In genomic region chr6:134738486-134738885, GRCh38 we compare ENCODE assay signal across 30 cellular contexts.
"Had no signal": no experiment of that assay in that cellular context is flagged by ENCODE, and none has a peak within 500 bp of the region (broad histone marks: within the 10 kb centered on the region; RNA-seq: fewer than 3 reads in every experiment).

No MANE protein-coding gene starts in this region.

- H3K27ac Mint-ChIP-seq: activated CD4-positive, alpha-beta memory T cell treated with anti-CD3 and anti-CD28 coated beads for 36 hours; activated CD4-positive, alpha-beta T cell treated with anti-CD3 and anti-CD28 coated beads for 36 hours; activated CD4-positive, alpha-beta T cell treated with anti-CD3 and anti-CD28 coated beads, Interleukin-2, amount 10 ng/mL, durations not matched to agents 24 days and 14 days; activated CD8-positive, alpha-beta memory T cell treated with anti-CD3 and anti-CD28 coated beads, Interleukin-2, amount 10 ng/mL, durations not matched to agents 7 days and 5 days; activated CD8-positive, alpha-beta T cell treated with anti-CD3 and anti-CD28 coated beads, Interleukin-2, amount 10 ng/mL, durations not matched to agents 7 days and 5 days; activated naive CD4-positive, alpha-beta T cell treated with anti-CD3 and anti-CD28 coated beads, Interleukin-2, amount 10 ng/mL, durations not matched to agents 7 days and 5 days; activated naive CD4-positive, alpha-beta T cell treated with anti-CD3 and anti-CD28 coated beads, Interleukin-2, amount 50 U/mL, for 72 hours; activated naive CD8-positive, alpha-beta T cell treated with anti-CD3 and anti-CD28 coated beads, Interleukin-2, amount 10 ng/mL, durations not matched to agents 7 days and 5 days; brain had no signal

- ATAC-seq: activated CD4-positive, alpha-beta T cell treated with anti-CD3 and anti-CD28 coated beads for 36 hours; activated CD8-positive, alpha-beta memory T cell treated with anti-CD3 and anti-CD28 coated beads, Interleukin-2, amount 10 ng/mL, durations not matched to agents 7 days and 5 days; activated CD8-positive, alpha-beta T cell treated with anti-CD3 and anti-CD28 coated beads, Interleukin-2, amount 10 ng/mL, durations not matched to agents 7 days and 5 days; activated naive CD4-positive, alpha-beta T cell treated with anti-CD3 and anti-CD28 coated beads, Interleukin-2, amount 50 U/mL, for 72 hours; gastroesophageal sphincter had no signal

- H3K36me3 ChIP-seq: ascending aorta, breast epithelium, cardiac muscle cell, colonic mucosa, esophagus squamous epithelium, gastroesophageal sphincter had no signal

- H3K9me3 ChIP-seq: ascending aorta, breast epithelium, colonic mucosa, esophagus squamous epithelium, gastroesophageal sphincter had no signal

- H3K36me3 Mint-ChIP-seq: activated CD4-positive, alpha-beta memory T cell treated with anti-CD3 and anti-CD28 coated beads for 36 hours; activated CD8-positive, alpha-beta memory T cell treated with anti-CD3 and anti-CD28 coated beads, Interleukin-2, amount 10 ng/mL, durations not matched to agents 7 days and 5 days; activated naive CD4-positive, alpha-beta T cell treated with anti-CD3 and anti-CD28 coated beads, Interleukin-2, amount 10 ng/mL, durations not matched to agents 7 days and 5 days; activated naive CD4-positive, alpha-beta T cell treated with anti-CD3 and anti-CD28 coated beads, Interleukin-2, amount 50 U/mL, for 72 hours; activated naive CD8-positive, alpha-beta T cell treated with anti-CD3 and anti-CD28 coated beads, Interleukin-2, amount 10 ng/mL, durations not matched to agents 7 days and 5 days; brain had no signal

- H3K4me3 ChIP-seq: ascending aorta, breast epithelium, cardiac muscle cell, colonic mucosa, esophagus squamous epithelium, gastroesophageal sphincter had no signal

- H3K4me1 Mint-ChIP-seq: activated CD4-positive, alpha-beta T cell treated with anti-CD3 and anti-CD28 coated beads for 36 hours; activated CD4-positive, alpha-beta T cell treated with anti-CD3 and anti-CD28 coated beads, Interleukin-2, amount 10 ng/mL, durations not matched to agents 24 days and 14 days; activated CD8-positive, alpha-beta memory T cell treated with anti-CD3 and anti-CD28 coated beads, Interleukin-2, amount 10 ng/mL, durations not matched to agents 7 days and 5 days; activated naive CD4-positive, alpha-beta T cell treated with anti-CD3 and anti-CD28 coated beads, Interleukin-2, amount 10 ng/mL, durations not matched to agents 7 days and 5 days; activated naive CD8-positive, alpha-beta T cell treated with anti-CD3 and anti-CD28 coated beads, Interleukin-2, amount 10 ng/mL, durations not matched to agents 7 days and 5 days had no signal

- H3K27me3 ChIP-seq: ascending aorta, breast epithelium, cardiac muscle cell, colonic mucosa, esophagus squamous epithelium, gastroesophageal sphincter had no signal

- H3K27ac ChIP-seq: ascending aorta, breast epithelium, cardiac muscle cell, colonic mucosa, epithelial cell of prostate, esophagus squamous epithelium, gastroesophageal sphincter had no signal

- H3K4me3 Mint-ChIP-seq: activated CD4-positive, alpha-beta memory T cell treated with anti-CD3 and anti-CD28 coated beads for 36 hours; activated CD4-positive, alpha-beta T cell treated with anti-CD3 and anti-CD28 coated beads for 36 hours; activated CD4-positive, alpha-beta T cell treated with anti-CD3 and anti-CD28 coated beads, Interleukin-2, amount 10 ng/mL, durations not matched to agents 24 days and 14 days; activated CD8-positive, alpha-beta memory T cell treated with anti-CD3 and anti-CD28 coated beads, Interleukin-2, amount 10 ng/mL, durations not matched to agents 7 days and 5 days; activated CD8-positive, alpha-beta T cell treated with anti-CD3 and anti-CD28 coated beads, Interleukin-2, amount 10 ng/mL, durations not matched to agents 7 days and 5 days; activated naive CD4-positive, alpha-beta T cell treated with anti-CD3 and anti-CD28 coated beads, Interleukin-2, amount 10 ng/mL, durations not matched to agents 7 days and 5 days; activated naive CD8-positive, alpha-beta T cell treated with anti-CD3 and anti-CD28 coated beads, Interleukin-2, amount 10 ng/mL, durations not matched to agents 7 days and 5 days; brain had no signal

- DNase-seq: activated CD4-positive, alpha-beta memory T cell treated with anti-CD3 and anti-CD28 coated beads for 36 hours; activated CD4-positive, alpha-beta T cell treated with anti-CD3 and anti-CD28 coated beads for 36 hours; activated CD4-positive, alpha-beta T cell treated with anti-CD3 and anti-CD28 coated beads, Interleukin-2, amount 10 ng/mL, durations not matched to agents 24 days and 14 days; activated CD4-positive, CD25-positive, alpha-beta regulatory T cell; activated CD4-positive, CD25-positive, alpha-beta regulatory T cell treated with anti-CD3 and anti-CD28 coated beads, Interleukin-2, amount 50 U/mL, for 72 hours; activated CD8-positive, alpha-beta memory T cell treated with anti-CD3 and anti-CD28 coated beads, Interleukin-2, amount 10 ng/mL, durations not matched to agents 7 days and 5 days; activated CD8-positive, alpha-beta memory T cell treated with anti-CD3 and anti-CD28 coated beads, Interleukin-2, amount 50 U/mL, for 4 hours; activated CD8-positive, alpha-beta T cell treated with anti-CD3 and anti-CD28 coated beads, Interleukin-2, amount 10 ng/mL, durations not matched to agents 7 days and 5 days; activated gamma-delta T cell; activated naive CD4-positive, alpha-beta T cell; activated naive CD4-positive, alpha-beta T cell treated with anti-CD3 and anti-CD28 coated beads, Interleukin-2, amount 10 ng/mL, durations not matched to agents 7 days and 5 days; activated naive CD8-positive, alpha-beta T cell treated with anti-CD3 and anti-CD28 coated beads, Interleukin-2, amount 10 ng/mL, durations not matched to agents 7 days and 5 days; activated T-cell treated with anti-CD3 and anti-CD28 coated beads, Interleukin-2, amount 50 U/mL, for 1 hour; activated T-cell treated with anti-CD3 and anti-CD28 coated beads, Interleukin-2, amount 50 U/mL, for 48 hours; central memory CD4-positive, alpha-beta T cell; cerebellar nuclear complex; colonic mucosa; effector CD8-positive, alpha-beta T cell; esophagus squamous epithelium; foreskin melanocyte; T-helper 2 cell had no signal

- FAIRE-seq: endometrium, endothelial cell of umbilical vein had no signal

- H3K9me3 Mint-ChIP-seq: activated CD4-positive, alpha-beta memory T cell treated with anti-CD3 and anti-CD28 coated beads for 36 hours; activated CD4-positive, alpha-beta T cell treated with anti-CD3 and anti-CD28 coated beads, Interleukin-2, amount 10 ng/mL, durations not matched to agents 24 days and 14 days; activated naive CD4-positive, alpha-beta T cell treated with anti-CD3 and anti-CD28 coated beads, Interleukin-2, amount 10 ng/mL, durations not matched to agents 7 days and 5 days; activated naive CD4-positive, alpha-beta T cell treated with anti-CD3 and anti-CD28 coated beads, Interleukin-2, amount 50 U/mL, for 72 hours; activated naive CD8-positive, alpha-beta T cell treated with anti-CD3 and anti-CD28 coated beads, Interleukin-2, amount 10 ng/mL, durations not matched to agents 7 days and 5 days; brain had no signal

- H3K4me1 ChIP-seq: ascending aorta, breast epithelium, colonic mucosa, gastroesophageal sphincter had no signal
